Comparison of ENCODE assay signal across 1 cellular context in the genomic region with DNA sequence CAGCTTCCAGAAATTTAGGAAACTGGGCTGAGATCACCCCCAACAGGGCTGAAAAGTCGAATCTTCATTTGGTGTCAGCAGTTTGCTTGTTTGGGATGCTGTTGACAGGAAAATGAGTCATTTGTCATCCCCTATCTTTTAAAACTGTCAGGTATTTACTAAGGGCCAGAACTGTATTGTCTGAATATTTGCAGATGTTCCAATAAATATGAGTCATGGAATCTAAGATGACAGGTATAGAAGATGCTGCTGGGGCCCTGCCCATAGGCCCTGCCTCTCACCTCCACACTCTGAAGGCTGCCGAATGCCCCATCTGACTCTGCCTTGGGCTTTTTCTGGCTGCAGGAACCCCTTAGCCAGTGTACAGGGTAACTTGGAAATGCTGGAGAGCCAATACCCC.
A peak's percentile ranks its signal among the peaks of the same experiment; 100 is the strongest.
TF ChIP-seq lines count a peak whose summit lies in the region.

No MANE protein-coding gene starts in this region.

TF ChIP-seq in SK-N-SH, 30 proteins besides CTCF, POLR2A, EP300 and RAD21 (continued from another document):
- peak; percentile 69 for TF ChIP-seq PBX3 (IDR thresholded peaks at IDR 0.05)
- TF ChIP-seq FOSL2 (IDR thresholded peaks at IDR 0.05; ENCODE audit: borderline replicate concordance, low read depth): no peak
- no peak for TF ChIP-seq TEAD4 (IDR thresholded peaks at IDR 0.05; ENCODE audit: borderline replicate concordance, insufficient read depth)
- TF ChIP-seq RXRA (IDR thresholded peaks at IDR 0.05; ENCODE audit: borderline replicate concordance, low read depth): no peak
- TF ChIP-seq GABPA (IDR thresholded peaks at IDR 0.05; ENCODE audit: low read depth): no peak
- TF ChIP-seq FOXM1 (IDR thresholded peaks at IDR 0.05; ENCODE audit: low read depth): no peak
- TF ChIP-seq USF1 (IDR thresholded peaks at IDR 0.05; ENCODE audit: borderline replicate concordance, low read depth): no peak
- no peak for TF ChIP-seq ZBTB33 (IDR thresholded peaks at IDR 0.05; ENCODE audit: borderline replicate concordance, low read depth)
- TF ChIP-seq RFX5 (IDR thresholded peaks at IDR 0.05; ENCODE audit: low read length): no peak
- no peak for TF ChIP-seq IRF3 (IDR thresholded peaks at IDR 0.05; ENCODE audit: low read depth, low read length)
- peak; percentile 11; the same call in 1 of the 2 replicates for TF ChIP-seq TCF12 (IDR thresholded peaks at IDR 0.05)
- no peak for TF ChIP-seq YY1 (IDR thresholded peaks at IDR 0.05; ENCODE audit: low read depth)
- TF ChIP-seq NFIC (IDR thresholded peaks at IDR 0.05; ENCODE audit: borderline replicate concordance): no peak
